In genomic region chr6:79076881-79077641, GRCh38 we compare ENCODE assay signal across 8 cellular contexts.
DNase-seq lines count a peak whose midpoint lies in the region; ATAC-seq and TF ChIP-seq lines count a peak whose summit lies in the region.

No MANE protein-coding gene starts in this region.

- ATAC-seq in GM19025 (IDR thresholded peaks at IDR 0.05; ENCODE audit: low read depth, unreplicated experiment), result peak; percentile 45
- ATAC-seq in HG03280 (IDR thresholded peaks at IDR 0.05; ENCODE audit: unreplicated experiment), result peak; percentile 50

- TF ChIP-seq CTCF in AG09319 (IDR thresholded peaks at IDR 0.05; ENCODE audit: low read depth, low read length), result no peak; the same call in 1 of the 2 replicates

- peak overlapping the region; percentile 98 for H3K27ac ChIP-seq in caudate nucleus (ENCODE audit: low read depth, low read length)

- DNase-seq in AG09319 (ENCODE audit: extremely low read depth, low read depth) (peak; percentile 86), NCI-H226 (peak; percentile 79), caudate nucleus (lab: John Stamatoyannopoulos, UW) (peak in 60 of 61 donors; percentile 20 to 94 (median 82)), islet precursor cell (peak; percentile 96)
- peak; percentile 63 to 83 (median 74) for DNase-seq in activated CD4-positive, CD25-positive, alpha-beta regulatory T cell (lab: John Stamatoyannopoulos, UW)
- DNase-seq in stimulated activated CD4-positive, alpha-beta T cell treated with anti-CD3 and anti-CD28 coated beads, Interleukin-12 subunit alpha, Interleukin-12 subunit beta, amount 100 ng/mL, for 24 hours (ENCODE audit: low read depth in 2 of 2), result peak; percentile 73 to 77

Comparison
In these comparisons a context has a peak if more than half of its experiments do, and no peak if none do; other contexts are left out.
1. Peak in every context shown above with its lines: DNase-seq, ATAC-seq and H3K27ac ChIP-seq.